12 cellular contexts compared by ENCODE assay signal in the genomic region with DNA sequence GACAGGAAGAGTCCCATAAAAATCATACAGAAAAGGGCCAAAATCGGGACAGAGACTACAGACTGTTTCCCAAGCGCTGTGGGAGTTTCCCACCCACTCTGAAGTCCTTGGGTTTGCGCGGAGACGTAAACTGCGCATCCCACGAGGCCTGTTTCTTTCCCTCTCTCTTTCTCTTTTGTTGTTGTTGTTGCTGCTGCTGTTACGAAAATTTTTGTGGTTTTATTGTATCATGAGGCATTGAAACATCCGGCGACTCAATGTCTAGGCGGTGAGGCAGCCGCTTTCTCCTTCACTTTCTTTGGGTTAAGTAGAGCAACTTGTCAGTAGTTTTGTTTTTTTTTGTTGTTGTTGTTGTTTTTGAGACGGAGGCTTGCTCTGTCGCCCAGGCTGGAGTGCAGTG. TPM values are rescaled to one million over a fixed set of nuclear protein-coding genes. Genes with fewer than 3 reads are reported as not detected.
DNase-seq lines count a peak whose midpoint lies in the region; ATAC-seq, FAIRE-seq and TF ChIP-seq lines count a peak whose summit lies in the region.
"Had no signal": no experiment of that assay in that cellular context is flagged by ENCODE, and none has a peak within 500 bp of the region (broad histone marks: within the 10 kb centered on the region; RNA-seq: fewer than 3 reads in every experiment).

No MANE protein-coding gene starts in this region.

- POLR2A ChIA-PET in activated CD8-positive, alpha-beta T cell treated with anti-CD3 and anti-CD28 coated beads, Interleukin-2, amount 10 ng/mL, durations not matched to agents 7 days and 5 days (lab: Charles Lee) = interaction anchor here (1.7 kb wide), 1 partner anchor 56 kb away, joined by 6 read pairs; a partner anchor contains a TSS

- H3K4me3 ChIP-seq in left ventricle myocardium inferior (peak overlapping the region; percentile 98), upper lobe of right lung (peak overlapping the region; percentile 68)

- no peak for TF ChIP-seq CTCF in left ventricle myocardium inferior (IDR thresholded peaks at IDR 0.05; ENCODE audit: borderline replicate concordance)
- TF ChIP-seq CTCF in upper lobe of right lung (IDR thresholded peaks at IDR 0.05) = no peak

- H3K27me3 Mint-ChIP-seq in activated CD8-positive, alpha-beta T cell treated with anti-CD3 and anti-CD28 coated beads, Interleukin-2, amount 10 ng/mL, durations not matched to agents 7 days and 5 days (ENCODE audit: low read depth) = peaks cover 22% of the 10 kb centered on the region
- H3K27me3 Mint-ChIP-seq in memory B cell = peaks cover 12% of the 10 kb centered on the region

- no peak for ATAC-seq in Right ventricle myocardium inferior
- ATAC-seq in activated CD8-positive, alpha-beta T cell treated with anti-CD3 and anti-CD28 coated beads, Interleukin-2, amount 10 ng/mL, durations not matched to agents 7 days and 5 days = no peak
- ATAC-seq in memory B cell (ENCODE audit: low read depth) = no peak
- no peak for ATAC-seq in upper lobe of right lung

- peaks cover 39% of the 10 kb centered on the region for H3K4me1 Mint-ChIP-seq in activated CD8-positive, alpha-beta T cell treated with anti-CD3 and anti-CD28 coated beads, Interleukin-2, amount 10 ng/mL, durations not matched to agents 7 days and 5 days (ENCODE audit: low read depth)
- H3K4me1 Mint-ChIP-seq in memory B cell = peaks cover 31% of the 10 kb centered on the region

- no peaks in the 10 kb centered on the region for H3K9me3 ChIP-seq in left ventricle myocardium inferior (replicated peaks)
- no peaks in the 10 kb centered on the region for H3K9me3 ChIP-seq in upper lobe of right lung

- H3K4me3 Mint-ChIP-seq in activated CD8-positive, alpha-beta T cell treated with anti-CD3 and anti-CD28 coated beads, Interleukin-2, amount 10 ng/mL, durations not matched to agents 7 days and 5 days = peak overlapping the region; percentile 97
- H3K4me3 Mint-ChIP-seq in memory B cell = peak overlapping the region; percentile 44

- FAIRE-seq in GM19239 (lab: Jason Lieb, UNC) = no peak

- H3K9me3 Mint-ChIP-seq in activated CD8-positive, alpha-beta T cell treated with anti-CD3 and anti-CD28 coated beads, Interleukin-2, amount 10 ng/mL, durations not matched to agents 7 days and 5 days (ENCODE audit: insufficient read depth) = no peaks in the 10 kb centered on the region
- peaks cover 1% of the 10 kb centered on the region for H3K9me3 Mint-ChIP-seq in memory B cell

- H3K4me1 ChIP-seq in left ventricle myocardium inferior (peaks cover 42% of the 10 kb centered on the region), upper lobe of right lung (peaks cover 30% of the 10 kb centered on the region)

- no peak for DNase-seq in left ventricle myocardium inferior
- no peak for DNase-seq in Right ventricle myocardium inferior (ENCODE audit: missing footprints)
- peak; percentile 34 for DNase-seq in activated CD8-positive, alpha-beta T cell treated with anti-CD3 and anti-CD28 coated beads, Interleukin-2, amount 10 ng/mL, durations not matched to agents 7 days and 5 days
- no peak for DNase-seq in memory B cell (ENCODE audit: low spot score in 2 of 2)
- no peak for DNase-seq in upper lobe of right lung
- DNase-seq in NCI-H1105 treated with DMSO at 0.1 percent for 48 hours (lab: John Stamatoyannopoulos, UW) = no peak
- no peak for DNase-seq in NCI-H82 treated with DMSO at 0.1 percent for 48 hours (lab: John Stamatoyannopoulos, UW; ENCODE audit: unreplicated experiment)
- no peak for DNase-seq in GM19239 (ENCODE audit: insufficient read length, low spot score)
- DNase-seq: COR-L47; effector memory CD4-positive, alpha-beta T cell; NCI-H446 treated with DMSO at 0.1 percent for 48 hours; SW 1271 had no signal

- peak overlapping the region; percentile 5 for H3K27ac Mint-ChIP-seq in activated CD8-positive, alpha-beta T cell treated with anti-CD3 and anti-CD28 coated beads, Interleukin-2, amount 10 ng/mL, durations not matched to agents 7 days and 5 days
- H3K27ac Mint-ChIP-seq in memory B cell = no peak overlapping the region

- H3K27me3 ChIP-seq in left ventricle myocardium inferior (ENCODE audit: low read depth) = no peaks in the 10 kb centered on the region
- H3K27me3 ChIP-seq in upper lobe of right lung = peaks cover 3% of the 10 kb centered on the region

- H3K36me3 ChIP-seq in left ventricle myocardium inferior = no peaks in the 10 kb centered on the region
- H3K36me3 ChIP-seq in upper lobe of right lung = no peaks in the 10 kb centered on the region

- CTCF ChIA-PET in activated CD8-positive, alpha-beta T cell treated with anti-CD3 and anti-CD28 coated beads, Interleukin-2, amount 10 ng/mL, durations not matched to agents 7 days and 5 days (lab: Charles Lee) = interaction anchor here (0.9 kb wide), 1 partner anchor 514 kb away, joined by 3 read pairs; no protein-coding TSS in a partner anchor

- intact Hi-C loops in left ventricle myocardium inferior (cut with micrococcal nuclease) (no loop called here), Right ventricle myocardium inferior (cut with DNase I) (loop anchor here (5.0 kb wide), 1 partner anchor 38 kb away; a partner anchor contains a TSS), upper lobe of right lung (cut with DNase I) (no loop called here)

- peaks cover 16% of the 10 kb centered on the region for H3K36me3 Mint-ChIP-seq in activated CD8-positive, alpha-beta T cell treated with anti-CD3 and anti-CD28 coated beads, Interleukin-2, amount 10 ng/mL, durations not matched to agents 7 days and 5 days (ENCODE audit: low read depth)
- H3K36me3 Mint-ChIP-seq in memory B cell = no peaks in the 10 kb centered on the region

- H3K27ac ChIP-seq in left ventricle myocardium inferior (replicated peaks) (peak overlapping the region; percentile 95), upper lobe of right lung (no peak overlapping the region)

RNA-seq across cellular contexts. Expression of a gene that starts 1.6 kb away (rescaled TPM):
- 228 TPM for total RNA-seq in left ventricle myocardium inferior
- 140 TPM for total RNA-seq in Right ventricle myocardium inferior
- total RNA-seq in activated CD8-positive, alpha-beta T cell treated with anti-CD3 and anti-CD28 coated beads, Interleukin-2, amount 10 ng/mL, durations not matched to agents 7 days and 5 days = 100 to 1,000 TPM; 137 to 142 TPM
- total RNA-seq in upper lobe of right lung = 120 TPM

RNA-seq across cellular contexts. Expression of a gene that starts 30.0 kb away (rescaled TPM):
- 140 TPM for total RNA-seq in left ventricle myocardium inferior
- total RNA-seq in Right ventricle myocardium inferior = 66.0 TPM
- total RNA-seq in activated CD8-positive, alpha-beta T cell treated with anti-CD3 and anti-CD28 coated beads, Interleukin-2, amount 10 ng/mL, durations not matched to agents 7 days and 5 days = not detected
- 1.2 TPM for total RNA-seq in upper lobe of right lung

RNA-seq across cellular contexts. Expression of a gene that starts 38.5 kb away (rescaled TPM):
- 7,701 TPM for total RNA-seq in left ventricle myocardium inferior
- total RNA-seq in Right ventricle myocardium inferior = 4,708 TPM
- not detected for total RNA-seq in activated CD8-positive, alpha-beta T cell treated with anti-CD3 and anti-CD28 coated beads, Interleukin-2, amount 10 ng/mL, durations not matched to agents 7 days and 5 days
- not detected for total RNA-seq in upper lobe of right lung

RNA-seq across cellular contexts. Expression of a gene that starts 43.4 kb away (rescaled TPM):
- total RNA-seq in left ventricle myocardium inferior (0.88 TPM), Right ventricle myocardium inferior (1.9 TPM), upper lobe of right lung (35.6 TPM)
- total RNA-seq in activated CD8-positive, alpha-beta T cell treated with anti-CD3 and anti-CD28 coated beads, Interleukin-2, amount 10 ng/mL, durations not matched to agents 7 days and 5 days = 1 to 10 TPM; 4.9 to 8.6 TPM

RNA-seq across cellular contexts. Expression of a gene that starts 47.4 kb away (rescaled TPM):
- total RNA-seq in left ventricle myocardium inferior (1.8 TPM), Right ventricle myocardium inferior (0.73 TPM), upper lobe of right lung (1.5 TPM)
- total RNA-seq in activated CD8-positive, alpha-beta T cell treated with anti-CD3 and anti-CD28 coated beads, Interleukin-2, amount 10 ng/mL, durations not matched to agents 7 days and 5 days = under 1 TPM; 0.21 to 0.23 TPM

Comparison
In these comparisons a context has a peak if more than half of its experiments do, and no peak if none do; other contexts are left out.
1. RNA of a gene that starts 30.0 kb away (total RNA-seq): 140 TPM in left ventricle myocardium inferior (single experiment) and 66.0 TPM in Right ventricle myocardium inferior (single experiment); 1.2 TPM in upper lobe of right lung (single experiment) and not detected in activated CD8-positive, alpha-beta T cell treated with anti-CD3 and anti-CD28 coated beads, Interleukin-2, amount 10 ng/mL, durations not matched to agents 7 days and 5 days; every median in the first group is over 10 times any median in the second.
2. RNA of a gene that starts 38.5 kb away (total RNA-seq): 7,701 TPM in left ventricle myocardium inferior (single experiment) and 4,708 TPM in Right ventricle myocardium inferior (single experiment); not detected in upper lobe of right lung (single experiment) and not detected in activated CD8-positive, alpha-beta T cell treated with anti-CD3 and anti-CD28 coated beads, Interleukin-2, amount 10 ng/mL, durations not matched to agents 7 days and 5 days; every median in the first group is over 1,000 times any median in the second.